ENCODE assay signal across 1 cellular context in the genomic region with DNA sequence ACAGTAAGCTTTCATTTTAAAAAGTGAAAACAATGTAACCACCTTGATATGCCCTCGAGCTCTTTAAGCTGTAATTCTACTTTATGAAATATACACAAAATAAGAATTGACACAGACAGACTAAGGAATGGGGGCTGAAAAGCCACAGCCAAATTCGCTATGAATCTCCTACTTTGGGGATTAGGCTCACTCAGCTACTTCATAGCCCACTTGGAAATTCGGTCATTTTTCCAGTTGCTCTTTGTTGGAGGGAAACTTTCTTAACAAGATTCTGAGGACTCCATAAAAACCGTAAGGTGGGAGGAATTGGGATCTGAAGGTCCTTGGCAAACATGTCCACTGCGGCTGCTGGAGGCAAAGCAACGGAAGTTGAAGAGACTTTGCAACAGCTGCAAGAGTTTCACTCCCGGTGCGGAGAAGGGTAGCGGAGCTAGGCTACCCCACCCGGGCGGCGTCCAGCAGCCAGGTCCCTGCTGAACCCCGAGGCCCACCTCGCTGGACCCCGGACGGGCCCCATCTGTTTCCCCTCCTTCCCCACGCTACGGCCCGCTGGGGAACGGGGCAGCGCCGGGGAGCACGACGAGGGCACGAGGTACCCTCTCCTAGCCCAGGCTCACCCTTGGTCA.
TF ChIP-seq lines count a peak whose summit lies in the region.

No MANE protein-coding gene starts in this region.

TF ChIP-seq in HEK293, 187 proteins besides CTCF, POLR2A, EP300 and RAD21 (continued from another document and continues in another):
- TF ChIP-seq, protein P1, sequence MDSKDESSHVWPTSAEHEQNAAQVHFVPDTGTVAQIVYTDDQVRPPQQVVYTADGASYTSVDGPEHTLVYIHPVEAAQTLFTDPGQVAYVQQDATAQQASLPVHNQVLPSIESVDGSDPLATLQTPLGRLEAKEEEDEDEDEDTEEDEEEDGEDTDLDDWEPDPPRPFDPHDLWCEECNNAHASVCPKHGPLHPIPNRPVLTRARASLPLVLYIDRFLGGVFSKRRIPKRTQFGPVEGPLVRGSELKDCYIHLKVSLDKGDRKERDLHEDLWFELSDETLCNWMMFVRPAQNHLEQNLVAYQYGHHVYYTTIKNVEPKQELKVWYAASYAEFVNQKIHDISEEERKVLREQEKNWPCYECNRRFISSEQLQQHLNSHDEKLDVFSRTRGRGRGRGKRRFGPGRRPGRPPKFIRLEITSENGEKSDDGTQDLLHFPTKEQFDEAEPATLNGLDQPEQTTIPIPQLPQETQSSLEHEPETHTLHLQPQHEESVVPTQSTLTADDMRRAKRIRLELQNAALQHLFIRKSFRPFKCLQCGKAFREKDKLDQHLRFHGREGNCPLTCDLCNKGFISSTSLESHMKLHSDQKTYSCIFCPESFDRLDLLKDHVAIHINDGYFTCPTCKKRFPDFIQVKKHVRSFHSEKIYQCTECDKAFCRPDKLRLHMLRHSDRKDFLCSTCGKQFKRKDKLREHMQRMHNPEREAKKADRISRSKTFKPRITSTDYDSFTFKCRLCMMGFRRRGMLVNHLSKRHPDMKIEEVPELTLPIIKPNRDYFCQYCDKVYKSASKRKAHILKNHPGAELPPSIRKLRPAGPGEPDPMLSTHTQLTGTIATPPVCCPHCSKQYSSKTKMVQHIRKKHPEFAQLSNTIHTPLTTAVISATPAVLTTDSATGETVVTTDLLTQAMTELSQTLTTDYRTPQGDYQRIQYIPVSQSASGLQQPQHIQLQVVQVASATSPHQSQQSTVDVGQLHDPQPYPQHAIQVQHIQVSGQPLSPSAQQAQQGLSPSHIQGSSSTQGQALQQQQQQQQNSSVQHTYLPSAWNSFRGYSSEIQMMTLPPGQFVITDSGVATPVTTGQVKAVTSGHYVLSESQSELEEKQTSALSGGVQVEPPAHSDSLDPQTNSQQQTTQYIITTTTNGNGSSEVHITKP (tag by site-specific recombination; IDR thresholded peaks at IDR 0.05) = no peak
- no peak for TF ChIP-seq ZNF302 (tag by site-specific recombination; IDR thresholded peaks at IDR 0.05; ENCODE audit: low read depth)
- TF ChIP-seq ZNF585B (tag by site-specific recombination; IDR thresholded peaks at IDR 0.05) = no peak
- no peak for TF ChIP-seq ZNF843 (tag by site-specific recombination; IDR thresholded peaks at IDR 0.05)
- no peak for TF ChIP-seq ZNF221 (tag by site-specific recombination; IDR thresholded peaks at IDR 0.05; ENCODE audit: borderline replicate concordance)
- TF ChIP-seq ZNF624 (tag by site-specific recombination; IDR thresholded peaks at IDR 0.05) = no peak
- no peak for TF ChIP-seq ZNF23 (tag by site-specific recombination; IDR thresholded peaks at IDR 0.05; ENCODE audit: borderline replicate concordance)
- TF ChIP-seq ZNF239 (tag by site-specific recombination; IDR thresholded peaks at IDR 0.05) = no peak
- TF ChIP-seq ZNF513 (tag by site-specific recombination; IDR thresholded peaks at IDR 0.05) = no peak
- TF ChIP-seq KLF7 (tag by site-specific recombination; IDR thresholded peaks at IDR 0.05; ENCODE audit: borderline replicate concordance) = no peak
- TF ChIP-seq SCRT2 (tag by site-specific recombination; IDR thresholded peaks at IDR 0.05) = no peak
- TF ChIP-seq ZNF184 (tag by site-specific recombination; IDR thresholded peaks at IDR 0.05) = no peak
- no peak for TF ChIP-seq ZNF747 (tag by site-specific recombination; IDR thresholded peaks at IDR 0.05)
- TF ChIP-seq KLF10 (tag by site-specific recombination; IDR thresholded peaks at IDR 0.05) = no peak
- TF ChIP-seq ZSCAN30 (tag by site-specific recombination; IDR thresholded peaks at IDR 0.05) = 0 out of 2 replicates have a peak, but pooled peaks have one; percentile 37
- TF ChIP-seq ZNF394 (tag by site-specific recombination; IDR thresholded peaks at IDR 0.05; ENCODE audit: borderline replicate concordance) = peak; percentile 67; the same call in 1 of the 2 replicates
- no peak for TF ChIP-seq ZNF423 (tag by site-specific recombination; IDR thresholded peaks at IDR 0.05)
- TF ChIP-seq ZNF544 (tag by site-specific recombination; IDR thresholded peaks at IDR 0.05) = no peak
- no peak for TF ChIP-seq KLF8 (tag by site-specific recombination; IDR thresholded peaks at IDR 0.05)
- no peak for TF ChIP-seq ZNF48 (tag by site-specific recombination; IDR thresholded peaks at IDR 0.05)
- TF ChIP-seq ZNF692 (tag by site-specific recombination; IDR thresholded peaks at IDR 0.05) = no peak; the same call in 1 of the 2 replicates
- no peak for TF ChIP-seq KLF17 (tag by site-specific recombination; IDR thresholded peaks at IDR 0.05)
- no peak for TF ChIP-seq ZNF518A (tag by site-specific recombination; conservative IDR thresholded peaks at IDR 0.05; ENCODE audit: low read depth)
- TF ChIP-seq ZBTB26 (tag by site-specific recombination; optimal IDR thresholded peaks at IDR 0.05) = no peak
- TF ChIP-seq KLF16 (tag by site-specific recombination; IDR thresholded peaks at IDR 0.05) = no peak
- TF ChIP-seq, protein P2, sequence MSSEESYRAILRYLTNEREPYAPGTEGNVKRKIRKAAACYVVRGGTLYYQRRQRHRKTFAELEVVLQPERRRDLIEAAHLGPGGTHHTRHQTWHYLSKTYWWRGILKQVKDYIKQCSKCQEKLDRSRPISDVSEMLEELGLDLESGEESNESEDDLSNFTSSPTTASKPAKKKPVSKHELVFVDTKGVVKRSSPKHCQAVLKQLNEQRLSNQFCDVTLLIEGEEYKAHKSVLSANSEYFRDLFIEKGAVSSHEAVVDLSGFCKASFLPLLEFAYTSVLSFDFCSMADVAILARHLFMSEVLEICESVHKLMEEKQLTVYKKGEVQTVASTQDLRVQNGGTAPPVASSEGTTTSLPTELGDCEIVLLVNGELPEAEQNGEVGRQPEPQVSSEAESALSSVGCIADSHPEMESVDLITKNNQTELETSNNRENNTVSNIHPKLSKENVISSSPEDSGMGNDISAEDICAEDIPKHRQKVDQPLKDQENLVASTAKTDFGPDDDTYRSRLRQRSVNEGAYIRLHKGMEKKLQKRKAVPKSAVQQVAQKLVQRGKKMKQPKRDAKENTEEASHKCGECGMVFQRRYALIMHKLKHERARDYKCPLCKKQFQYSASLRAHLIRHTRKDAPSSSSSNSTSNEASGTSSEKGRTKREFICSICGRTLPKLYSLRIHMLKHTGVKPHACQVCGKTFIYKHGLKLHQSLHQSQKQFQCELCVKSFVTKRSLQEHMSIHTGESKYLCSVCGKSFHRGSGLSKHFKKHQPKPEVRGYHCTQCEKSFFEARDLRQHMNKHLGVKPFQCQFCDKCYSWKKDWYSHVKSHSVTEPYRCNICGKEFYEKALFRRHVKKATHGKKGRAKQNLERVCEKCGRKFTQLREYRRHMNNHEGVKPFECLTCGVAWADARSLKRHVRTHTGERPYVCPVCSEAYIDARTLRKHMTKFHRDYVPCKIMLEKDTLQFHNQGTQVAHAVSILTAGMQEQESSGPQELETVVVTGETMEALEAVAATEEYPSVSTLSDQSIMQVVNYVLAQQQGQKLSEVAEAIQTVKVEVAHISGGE (tag by site-specific recombination; conservative IDR thresholded peaks at IDR 0.05; ENCODE audit: low read depth) = peak; percentile 21; the same call in 1 of the 2 replicates
- TF ChIP-seq ZFP37 (tag by site-specific recombination; IDR thresholded peaks at IDR 0.05) = 0 out of 2 replicates have a peak, but pooled peaks have one; percentile 57
- no peak for TF ChIP-seq ZNF660 (tag by site-specific recombination; IDR thresholded peaks at IDR 0.05)
- TF ChIP-seq, protein P3, sequence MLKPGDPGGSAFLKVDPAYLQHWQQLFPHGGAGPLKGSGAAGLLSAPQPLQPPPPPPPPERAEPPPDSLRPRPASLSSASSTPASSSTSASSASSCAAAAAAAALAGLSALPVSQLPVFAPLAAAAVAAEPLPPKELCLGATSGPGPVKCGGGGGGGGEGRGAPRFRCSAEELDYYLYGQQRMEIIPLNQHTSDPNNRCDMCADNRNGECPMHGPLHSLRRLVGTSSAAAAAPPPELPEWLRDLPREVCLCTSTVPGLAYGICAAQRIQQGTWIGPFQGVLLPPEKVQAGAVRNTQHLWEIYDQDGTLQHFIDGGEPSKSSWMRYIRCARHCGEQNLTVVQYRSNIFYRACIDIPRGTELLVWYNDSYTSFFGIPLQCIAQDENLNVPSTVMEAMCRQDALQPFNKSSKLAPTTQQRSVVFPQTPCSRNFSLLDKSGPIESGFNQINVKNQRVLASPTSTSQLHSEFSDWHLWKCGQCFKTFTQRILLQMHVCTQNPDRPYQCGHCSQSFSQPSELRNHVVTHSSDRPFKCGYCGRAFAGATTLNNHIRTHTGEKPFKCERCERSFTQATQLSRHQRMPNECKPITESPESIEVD (tag by site-specific recombination; IDR thresholded peaks at IDR 0.05) = no peak
- no peak for TF ChIP-seq ZNF211 (tag by site-specific recombination; IDR thresholded peaks at IDR 0.05; ENCODE audit: low read depth)
- TF ChIP-seq ZNF530 (tag by site-specific recombination; IDR thresholded peaks at IDR 0.05; ENCODE audit: low read depth) = no peak
- TF ChIP-seq BCL11A (tag by site-specific recombination; IDR thresholded peaks at IDR 0.05; ENCODE audit: low read depth) = 0 out of 2 replicates have a peak, but pooled peaks have one; percentile 41
- TF ChIP-seq, protein P4, sequence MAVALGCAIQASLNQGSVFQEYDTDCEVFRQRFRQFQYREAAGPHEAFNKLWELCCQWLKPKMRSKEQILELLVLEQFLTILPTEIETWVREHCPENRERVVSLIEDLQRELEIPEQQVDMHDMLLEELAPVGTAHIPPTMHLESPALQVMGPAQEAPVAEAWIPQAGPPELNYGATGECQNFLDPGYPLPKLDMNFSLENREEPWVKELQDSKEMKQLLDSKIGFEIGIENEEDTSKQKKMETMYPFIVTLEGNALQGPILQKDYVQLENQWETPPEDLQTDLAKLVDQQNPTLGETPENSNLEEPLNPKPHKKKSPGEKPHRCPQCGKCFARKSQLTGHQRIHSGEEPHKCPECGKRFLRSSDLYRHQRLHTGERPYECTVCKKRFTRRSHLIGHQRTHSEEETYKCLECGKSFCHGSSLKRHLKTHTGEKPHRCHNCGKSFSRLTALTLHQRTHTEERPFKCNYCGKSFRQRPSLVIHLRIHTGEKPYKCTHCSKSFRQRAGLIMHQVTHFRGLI (tag by site-specific recombination; IDR thresholded peaks at IDR 0.05) = no peak
